2 cellular contexts compared by ENCODE assay signal in genomic region chr9:98536542-98537173, GRCh38.
TF ChIP-seq lines count a peak whose summit lies in the region.

No MANE protein-coding gene starts in this region.

TF ChIP-seq in HCT116, 20 proteins besides CTCF, POLR2A, EP300 and RAD21 (continued from another document):
- no peak for TF ChIP-seq TCF7L2 (IDR thresholded peaks at IDR 0.05; ENCODE audit: borderline replicate concordance, extremely low read depth, insufficient read depth, insufficient read length)
- TF ChIP-seq, protein P1, sequence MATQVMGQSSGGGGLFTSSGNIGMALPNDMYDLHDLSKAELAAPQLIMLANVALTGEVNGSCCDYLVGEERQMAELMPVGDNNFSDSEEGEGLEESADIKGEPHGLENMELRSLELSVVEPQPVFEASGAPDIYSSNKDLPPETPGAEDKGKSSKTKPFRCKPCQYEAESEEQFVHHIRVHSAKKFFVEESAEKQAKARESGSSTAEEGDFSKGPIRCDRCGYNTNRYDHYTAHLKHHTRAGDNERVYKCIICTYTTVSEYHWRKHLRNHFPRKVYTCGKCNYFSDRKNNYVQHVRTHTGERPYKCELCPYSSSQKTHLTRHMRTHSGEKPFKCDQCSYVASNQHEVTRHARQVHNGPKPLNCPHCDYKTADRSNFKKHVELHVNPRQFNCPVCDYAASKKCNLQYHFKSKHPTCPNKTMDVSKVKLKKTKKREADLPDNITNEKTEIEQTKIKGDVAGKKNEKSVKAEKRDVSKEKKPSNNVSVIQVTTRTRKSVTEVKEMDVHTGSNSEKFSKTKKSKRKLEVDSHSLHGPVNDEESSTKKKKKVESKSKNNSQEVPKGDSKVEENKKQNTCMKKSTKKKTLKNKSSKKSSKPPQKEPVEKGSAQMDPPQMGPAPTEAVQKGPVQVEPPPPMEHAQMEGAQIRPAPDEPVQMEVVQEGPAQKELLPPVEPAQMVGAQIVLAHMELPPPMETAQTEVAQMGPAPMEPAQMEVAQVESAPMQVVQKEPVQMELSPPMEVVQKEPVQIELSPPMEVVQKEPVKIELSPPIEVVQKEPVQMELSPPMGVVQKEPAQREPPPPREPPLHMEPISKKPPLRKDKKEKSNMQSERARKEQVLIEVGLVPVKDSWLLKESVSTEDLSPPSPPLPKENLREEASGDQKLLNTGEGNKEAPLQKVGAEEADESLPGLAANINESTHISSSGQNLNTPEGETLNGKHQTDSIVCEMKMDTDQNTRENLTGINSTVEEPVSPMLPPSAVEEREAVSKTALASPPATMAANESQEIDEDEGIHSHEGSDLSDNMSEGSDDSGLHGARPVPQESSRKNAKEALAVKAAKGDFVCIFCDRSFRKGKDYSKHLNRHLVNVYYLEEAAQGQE (IDR thresholded peaks at IDR 0.05; ENCODE audit: low read depth) = no peak

TF ChIP-seq in liver, 16 proteins besides CTCF, POLR2A, EP300 and RAD21 (continued from another document):
- TF ChIP-seq, protein P1 (IDR thresholded peaks at IDR 0.05) = no peak
TF ChIP-seq in liver: peak in this region for 0.
